9 cellular contexts compared by ENCODE assay signal in the genomic region with DNA sequence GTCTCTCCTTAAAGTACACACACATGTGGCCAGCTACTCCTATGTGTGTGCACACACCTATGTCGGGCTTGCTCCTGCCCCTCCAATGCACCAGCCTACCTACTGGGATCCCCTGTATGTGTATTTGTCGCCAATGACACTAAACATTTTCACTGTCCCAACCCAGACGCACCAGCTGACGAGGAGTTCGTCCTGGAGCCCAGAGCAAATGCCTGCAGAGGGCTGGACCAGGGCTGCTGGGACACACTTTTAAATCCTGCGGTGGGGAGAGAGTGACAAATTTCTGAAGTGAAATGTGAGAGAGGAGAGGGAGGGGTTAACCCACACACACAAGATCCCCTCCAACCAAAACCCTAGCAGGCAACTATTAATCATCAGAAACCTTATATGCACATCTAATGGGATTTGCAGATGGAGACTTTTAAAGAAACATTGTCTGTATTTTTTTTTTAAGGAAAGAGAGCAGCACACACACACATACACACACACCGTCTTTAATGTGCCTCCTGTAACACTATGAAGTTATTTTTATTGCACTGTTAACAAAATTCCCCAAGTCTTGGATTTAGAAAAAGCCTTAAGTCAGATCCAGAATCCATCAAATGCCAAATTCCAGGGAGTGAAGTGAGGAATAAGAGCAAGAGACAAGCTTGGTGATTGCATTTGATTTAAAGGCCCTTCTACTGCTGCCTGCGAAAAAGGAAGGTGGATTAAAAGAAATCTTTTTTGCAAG. TPM values are rescaled to one million over a fixed set of nuclear protein-coding genes. Genes with fewer than 3 reads are reported as not detected.
A peak's percentile ranks its signal among the peaks of the same experiment; 100 is the strongest.
DNase-seq lines count a peak whose midpoint lies in the region; ATAC-seq and TF ChIP-seq lines count a peak whose summit lies in the region.
"Had no signal": no experiment of that assay in that cellular context is flagged by ENCODE, and none has a peak within 500 bp of the region (broad histone marks: within the 10 kb centered on the region; RNA-seq: fewer than 3 reads in every experiment).

A gene (minus strand): TSS at position 224 of the 733 bp plus-strand sequence. CDS start 388 bp downstream, outside the sequence.

- H3K9me3 Mint-ChIP-seq in osteocyte (ENCODE audit: unreplicated experiment): no peaks in the 10 kb centered on the region

- H3K27me3 Mint-ChIP-seq in osteocyte (ENCODE audit: unreplicated experiment): no peaks in the 10 kb centered on the region

- intact Hi-C loops in PC-3 (cut with micrococcal nuclease): no loop called here
- intact Hi-C loops in upper lobe of right lung (cut with DNase I): no loop called here

- no TSS peak for BruUV-seq in PC-3 (replicated peaks; lab: Mats Ljungman, UMichigan)

- no peaks in the 10 kb centered on the region for H3K36me3 ChIP-seq in PC-3 (ENCODE audit: low read depth, low read length)
- no peaks in the 10 kb centered on the region for H3K36me3 ChIP-seq in upper lobe of right lung
- H3K36me3 ChIP-seq: thoracic aorta had no signal

- peak within 1 kb of the TSS; percentile 29 for H2AFZ ChIP-seq in PC-3 (ENCODE audit: low read length)

- H3K27ac Mint-ChIP-seq in osteocyte (ENCODE audit: unreplicated experiment): peak within 1 kb of the TSS; percentile 43

- POLR2A ChIA-PET in PC-3 (lab: Charles Lee; ENCODE audit: unreplicated experiment): no interaction called here

- H3K4me1 Mint-ChIP-seq in osteocyte (ENCODE audit: unreplicated experiment): peaks cover 25% of the 10 kb centered on the region

- no peaks in the 10 kb centered on the region for H3K9me2 ChIP-seq in PC-3 (replicated peaks; ENCODE audit: low read length)

- peak within 1 kb of the TSS; percentile 64 for H3K4me2 ChIP-seq in PC-3 (ENCODE audit: low read length)

- H3K79me2 ChIP-seq in PC-3 (ENCODE audit: low read length): no peaks in the 10 kb centered on the region

- H3K9me3 ChIP-seq in PC-3 (ENCODE audit: low read length) (no peaks in the 10 kb centered on the region), upper lobe of right lung (no peaks in the 10 kb centered on the region)
- H3K9me3 ChIP-seq: thoracic aorta had no signal

- DNase-seq in DMS 273 (lab: John Stamatoyannopoulos, UW; ENCODE audit: unreplicated experiment) (peak; percentile 65), PC-3 (peak; percentile 88), dermis blood vessel endothelial cell (peak; percentile 26), osteocyte (ENCODE audit: extremely low spot score, unreplicated experiment) (no peak), upper lobe of right lung (no peak), ecto neural progenitor cell (ENCODE audit: low spot score) (no peak)

- no peaks in the 10 kb centered on the region for H3F3A ChIP-seq in PC-3 (ENCODE audit: low read length, unreplicated experiment)

- CTCF ChIA-PET in PC-3 (lab: Charles Lee): no interaction called here

- no peaks in the 10 kb centered on the region for H4K20me1 ChIP-seq in PC-3 (ENCODE audit: low read length)

- peak; percentile 89 for ATAC-seq in PC-3
- ATAC-seq in HG03571 (IDR thresholded peaks at IDR 0.05; ENCODE audit: unreplicated experiment): no peak
- ATAC-seq in GM19463 (IDR thresholded peaks at IDR 0.05; ENCODE audit: unreplicated experiment): no peak
- ATAC-seq in upper lobe of right lung: no peak

- peak within 1 kb of the TSS; percentile 14 for H3K4me3 Mint-ChIP-seq in osteocyte (ENCODE audit: unreplicated experiment)

- H3K36me3 Mint-ChIP-seq in osteocyte (ENCODE audit: unreplicated experiment): no peaks in the 10 kb centered on the region

- H3K4me3 ChIP-seq in PC-3 (ENCODE audit: low read length) (no peak within 1 kb of the TSS), upper lobe of right lung (no peak within 1 kb of the TSS)
- H3K4me3 ChIP-seq: thoracic aorta had no signal

- no peak for TF ChIP-seq CTCF in PC-3 (conservative IDR thresholded peaks at IDR 0.05; ENCODE audit: low read depth, low read length)
- TF ChIP-seq CTCF in osteocyte (IDR thresholded peaks at IDR 0.05): no peak
- no peak for TF ChIP-seq CTCF in upper lobe of right lung (IDR thresholded peaks at IDR 0.05)

- peaks cover 9% of the 10 kb centered on the region for H3K4me1 ChIP-seq in PC-3 (ENCODE audit: insufficient read depth, low read length)
- H3K4me1 ChIP-seq in upper lobe of right lung: peaks cover 11% of the 10 kb centered on the region

- no peak within 1 kb of the TSS for H3K9ac ChIP-seq in PC-3 (ENCODE audit: low read length)

- H3K27ac ChIP-seq in PC-3 (ENCODE audit: low read length): no peak within 1 kb of the TSS
- no peak within 1 kb of the TSS for H3K27ac ChIP-seq in upper lobe of right lung
- H3K27ac ChIP-seq: thoracic aorta had no signal

- H3K27me3 ChIP-seq in PC-3 (ENCODE audit: low read length): no peaks in the 10 kb centered on the region
- H3K27me3 ChIP-seq in upper lobe of right lung: no peaks in the 10 kb centered on the region

RNA-seq across cellular contexts. Expression of the gene that starts here (rescaled TPM):
- total RNA-seq in PC-3 (2014; rRNA removed) (0.84 TPM in 1 of 2 replicates, not detected in the other), dermis blood vessel endothelial cell (0.05 and 1.4 TPM in 2 replicates), osteocyte (not detected in 2 replicates), upper lobe of right lung (1.5 TPM)

Comparison
In these comparisons a context has a peak if more than half of its experiments do, and no peak if none do; other contexts are left out.
1. Peak in DNase-seq, ATAC-seq and H3K4me2 ChIP-seq in PC-3; RNA of the gene not detected or under 1 TPM.
2. DNase-seq: peak in DMS 273 (single experiment) and dermis blood vessel endothelial cell (single experiment); none in osteocyte (single experiment), upper lobe of right lung (single experiment) and ecto neural progenitor cell (single experiment).